Comparison of ENCODE assay signal across 26 cellular contexts in the genomic region with DNA sequence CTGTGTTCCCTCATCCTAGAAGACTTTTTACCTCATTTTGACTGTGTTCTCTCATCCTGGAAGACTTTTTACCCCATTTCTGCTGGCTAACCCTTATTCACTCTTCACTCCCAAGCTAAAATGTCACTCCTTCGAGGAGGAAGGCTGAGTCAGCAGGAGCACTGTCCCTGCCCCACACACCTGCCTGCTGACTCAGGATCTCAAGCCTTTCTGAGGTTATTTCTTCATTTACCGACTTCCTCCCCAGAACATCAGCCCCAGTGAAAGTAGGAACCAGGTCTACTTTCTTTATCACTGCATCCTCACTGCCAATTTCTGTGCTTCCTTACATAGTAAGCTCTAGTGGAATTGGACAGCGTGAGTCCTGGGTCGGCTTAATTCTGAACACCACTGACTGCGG.
"Had no signal": no experiment of that assay in that cellular context is flagged by ENCODE, and none has a peak within 500 bp of the region (broad histone marks: within the 10 kb centered on the region; RNA-seq: fewer than 3 reads in every experiment).

No MANE protein-coding gene starts in this region.

- H3K27ac ChIP-seq: colonic mucosa, epithelial cell of prostate, gastrocnemius medialis, heart left ventricle, neural progenitor cell, psoas muscle, skin epidermis, spleen, thoracic aorta, tibial nerve, upper lobe of left lung had no signal

- H3K27me3 ChIP-seq: colonic mucosa, gastrocnemius medialis, neural progenitor cell, tibial nerve, upper lobe of left lung had no signal

- H3K79me2 ChIP-seq: hepatocyte had no signal

- H3K9ac ChIP-seq: neural progenitor cell had no signal

- DNase-seq: colonic mucosa; effector CD8-positive, alpha-beta T cell; endodermal cell; foreskin fibroblast; gastrocnemius medialis; heart left ventricle; kidney; mesenchymal stem cell; naive thymus-derived CD4-positive, alpha-beta T cell; posterior cingulate gyrus; psoas muscle; right cardiac atrium; spleen; stimulated activated CD4-positive, alpha-beta T cell treated with anti-CD3 and anti-CD28 coated beads, Interleukin-4, amount 100 ng/mL, for 4 hours; stimulated activated naive B cell treated with anti-CD40 and anti-IgM and Interleukin-4, amounts not matched to agents 10 μg/mL and 1 μg/mL and 100 μg/mL, for 72 hours; upper lobe of left lung had no signal

- H3K36me3 ChIP-seq: colonic mucosa, gastrocnemius medialis, heart left ventricle, neural progenitor cell, spleen, thoracic aorta, tibial nerve, upper lobe of left lung had no signal

- H3K4me1 ChIP-seq: colonic mucosa, gastrocnemius medialis, heart left ventricle, neural progenitor cell, psoas muscle, spleen, tibial nerve, upper lobe of left lung had no signal

- H2AFZ ChIP-seq: hepatocyte, neural progenitor cell had no signal

- ATAC-seq: esophagus mucosa; gastrocnemius medialis; heart left ventricle; left lobe of liver; naive thymus-derived CD4-positive, alpha-beta T cell; psoas muscle; right cardiac atrium; stimulated activated naive B cell treated with anti-CD40 and anti-IgM and Interleukin-4, amounts not matched to agents 10 μg/mL and 1 μg/mL and 100 μg/mL, for 72 hours had no signal

- H3K4me2 ChIP-seq: hepatocyte, neural progenitor cell had no signal

- H3K9me3 ChIP-seq: colonic mucosa, gastrocnemius medialis, heart left ventricle, psoas muscle, spleen, thoracic aorta, tibial nerve, upper lobe of left lung had no signal

- FAIRE-seq: kidney, urothelium cell line had no signal

- H3K4me3 ChIP-seq: colonic mucosa, gastrocnemius medialis, heart left ventricle, hepatocyte, lung, neural progenitor cell, psoas muscle, skin epidermis, spleen, thoracic aorta, tibial nerve, upper lobe of left lung had no signal
